9 cellular contexts compared by ENCODE assay signal in the genomic region with DNA sequence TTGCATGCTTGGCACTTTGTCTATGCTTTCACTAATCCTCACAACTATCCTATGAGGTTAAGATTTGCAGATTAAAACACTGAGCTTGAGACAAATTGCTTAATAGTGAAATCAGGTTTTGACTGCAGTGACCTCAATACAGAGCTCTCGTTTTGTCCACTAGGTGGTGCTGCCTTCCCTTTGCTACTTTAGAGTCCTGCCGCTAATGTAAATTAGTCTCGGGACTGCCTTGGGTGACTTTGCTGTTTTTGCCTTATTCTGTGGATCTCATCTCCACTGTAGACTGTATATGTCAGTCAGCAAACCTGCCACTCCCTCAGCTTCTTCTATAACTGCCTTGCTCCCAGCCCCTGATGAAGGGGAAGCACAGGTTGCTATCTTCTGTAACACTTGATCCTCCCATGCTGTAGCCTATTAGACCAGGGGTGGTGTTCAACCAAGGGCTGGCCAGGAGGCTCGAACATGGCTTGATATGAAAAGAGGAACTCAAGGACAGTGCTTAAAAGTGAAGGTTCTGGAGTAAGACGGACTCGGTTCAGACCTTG. TPM values are rescaled to one million over a fixed set of nuclear protein-coding genes. Genes with fewer than 3 reads are reported as not detected.
DNase-seq lines count a peak whose midpoint lies in the region; ATAC-seq and TF ChIP-seq lines count a peak whose summit lies in the region.
"Had no signal": no experiment of that assay in that cellular context is flagged by ENCODE, and none has a peak within 500 bp of the region (broad histone marks: within the 10 kb centered on the region; RNA-seq: fewer than 3 reads in every experiment).

No MANE protein-coding gene starts in this region.

- H3K27me3 ChIP-seq in BJ (ENCODE audit: control insufficient read depth, insufficient read depth, low read length) (peaks cover 5% of the 10 kb centered on the region), dorsolateral prefrontal cortex (no peaks in the 10 kb centered on the region), lung (ENCODE audit: control insufficient read depth, insufficient read depth) (no peaks in the 10 kb centered on the region)

- H3K4me3 ChIP-seq in BJ (ENCODE audit: low read depth, low read length) (no peak overlapping the region), dorsolateral prefrontal cortex (peak overlapping the region in 6 of 59 donors; percentile 1 to 13 (median 10)), lung (no peak overlapping the region)

- H3K36me3 ChIP-seq in BJ (ENCODE audit: control insufficient read depth, insufficient read depth, low read length): no peaks in the 10 kb centered on the region
- H3K36me3 ChIP-seq in lung (ENCODE audit: control insufficient read depth in 2 of 2, insufficient read depth in 2 of 2, low read length in 2 of 2): no peaks in the 10 kb centered on the region

- TF ChIP-seq CTCF in BJ (IDR thresholded peaks at IDR 0.05; ENCODE audit: insufficient read depth, low read depth, low read length) (peak; percentile 87), dorsolateral prefrontal cortex (IDR thresholded peaks at IDR 0.05 in 54 of 56, conservative IDR thresholded peaks at IDR 0.05 in 2 of 56; ENCODE audit: low read depth in 1 of 56, partially characterized antibody in 56 of 56) (peak; percentile 74 to 97 (median 92)), lung (IDR thresholded peaks at IDR 0.05; ENCODE audit: control extremely low read depth, extremely low read depth) (peak; percentile 86)

- intact Hi-C loops in dorsolateral prefrontal cortex (cut with DNase I): loop anchor here (2.0 to 5.0 kb wide), 3 partner anchors 15 to 176 kb away; no protein-coding TSS in a partner anchor

- 11 to 21% methylated on average over 6 of the region's 6 CpGs for WGBS in lung, 2 donors

- DNase-seq in BJ (ENCODE audit: low read depth) (peak; percentile 13), NCI-H2107 treated with DMSO at 0.1 percent for 48 hours (lab: John Stamatoyannopoulos, UW; ENCODE audit: unreplicated experiment) (peak; percentile 67), dorsolateral prefrontal cortex (peak; percentile 30 to 91 (median 64)), lung (ENCODE audit: low spot score) (peak; percentile 72)
- DNase-seq in activated CD4-positive, alpha-beta T cell treated with anti-CD3 and anti-CD28 coated beads for 24 hours (ENCODE audit: low read depth in 2 of 2): peak; percentile 24 to 30
- DNase-seq in stimulated activated CD8-positive, alpha-beta memory T cell treated with anti-CD3 and anti-CD28 coated beads, Interleukin-15, amount 100 ng/mL, for 48 hours (ENCODE audit: low read depth in 2 of 2): peak; percentile 21 to 32

- no peaks in the 10 kb centered on the region for H3K4me1 ChIP-seq in lung (ENCODE audit: control insufficient read depth in 2 of 2, insufficient read depth in 2 of 2, low read length in 2 of 2)

- H3K27ac ChIP-seq in dorsolateral prefrontal cortex: peak overlapping the region in 57 of 59 donors; percentile 25 to 94 (median 81)
- no peak overlapping the region for H3K27ac ChIP-seq in lung (ENCODE audit: low read depth in 1 of 2, low read length in 1 of 2)

- POLR2A ChIA-PET in BJ (lab: Charles Lee): no interaction called here

- H3K9me3 ChIP-seq in lung (ENCODE audit: control insufficient read depth in 2 of 2, insufficient read depth in 1 of 2, low read length in 1 of 2): no peaks in the 10 kb centered on the region

- CTCF ChIA-PET in BJ (lab: Yijun Ruan, JAX): interaction anchor here (0.6 to 12.3 kb wide), 24 partner anchors 8 to 1025 kb away, joined by 3 to 274 read pairs (median 4); no protein-coding TSS in a partner anchor

- ATAC-seq in GM18868 (IDR thresholded peaks at IDR 0.05; ENCODE audit: unreplicated experiment) (peak; percentile 78), HG03066 (IDR thresholded peaks at IDR 0.05; ENCODE audit: low read depth, unreplicated experiment) (peak; percentile 87), lung (ENCODE audit: insufficient read depth, low FRiP score) (peak; percentile 82)

RNA-seq across cellular contexts. Expression of a gene that starts 26.0 kb away (rescaled TPM):
- polyA plus RNA-seq in BJ (2011; rRNA removed): not detected in 2 replicates
- not detected in 2 replicates for polyA minus RNA-seq in BJ (2011; rRNA and poly(A)+ RNA removed)
- 1 to 10 TPM in 97 of 120 experiments, under 1 TPM in 23; 0.44 to 5.8 (median 1.5) TPM for total RNA-seq in dorsolateral prefrontal cortex
- 1 to 10 TPM in 1 of 2 donors, under 1 TPM in 1; 0.74 to 3.3 TPM for total RNA-seq in lung
- polyA plus RNA-seq in lung: under 1 TPM; 0.05 to 0.47 TPM
- total RNA-seq: T-helper 2 cell treated with Interferon-gamma antibody and Interleukin-4, amounts not matched to agents 100 ng/mL and 5 ng/mL, for 36 hours had no signal

Comparison
In these comparisons a context has a peak if more than half of its experiments do, and no peak if none do; other contexts are left out.
1. DNase-seq: peak in every context shown above with its lines; median percentile 72 in lung; 67 in NCI-H2107 treated with DMSO at 0.1 percent for 48 hours; 64 in dorsolateral prefrontal cortex; 27 in activated CD4-positive, alpha-beta T cell treated with anti-CD3 and anti-CD28 coated beads for 24 hours; 26 in stimulated activated CD8-positive, alpha-beta memory T cell treated with anti-CD3 and anti-CD28 coated beads, Interleukin-15, amount 100 ng/mL, for 48 hours; 13 in BJ.
2. H3K27ac ChIP-seq: peak in dorsolateral prefrontal cortex (57 of 59); none in lung (0 of 2).
3. Peak in every context shown above with its lines, with median percentiles within 50 percentile points of each other: CTCF ChIP-seq and ATAC-seq.